20 cellular contexts compared by ENCODE assay signal in the genomic region with DNA sequence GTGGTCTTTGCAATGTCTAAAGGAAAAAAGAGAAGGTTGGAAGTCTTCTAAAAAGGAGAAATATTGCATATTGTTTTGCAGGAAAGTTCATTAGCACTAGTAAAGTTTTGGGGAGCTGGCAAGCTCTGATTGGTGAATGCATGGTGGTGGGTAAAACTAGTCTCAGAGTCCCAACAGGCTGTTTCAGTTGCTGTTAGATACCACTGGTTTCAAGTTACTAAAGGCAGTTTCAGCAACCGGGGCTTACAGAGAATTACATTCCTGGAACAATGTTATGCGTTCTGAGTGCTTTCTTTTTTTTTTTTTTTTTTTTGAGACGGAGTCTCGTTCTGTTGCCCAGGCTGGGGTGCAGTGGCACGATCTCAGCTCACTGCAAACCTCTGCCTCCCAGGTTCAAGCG.
DNase-seq lines count a peak whose midpoint lies in the region; ATAC-seq and TF ChIP-seq lines count a peak whose summit lies in the region.
"Had no signal": no experiment of that assay in that cellular context is flagged by ENCODE, and none has a peak within 500 bp of the region (broad histone marks: within the 10 kb centered on the region; RNA-seq: fewer than 3 reads in every experiment).

No MANE protein-coding gene starts in this region.

- H3K79me1 ChIP-seq in neuronal stem cell (ENCODE audit: low read depth, low read length) = no peaks in the 10 kb centered on the region

- H2AFZ ChIP-seq in osteoblast (ENCODE audit: low read length) = peak overlapping the region; percentile 63
- H2AFZ ChIP-seq in neuronal stem cell (ENCODE audit: low read length) = no peak overlapping the region

- H3K27me3 ChIP-seq in SJCRH30 = no peaks in the 10 kb centered on the region
- no peaks in the 10 kb centered on the region for H3K27me3 ChIP-seq in endodermal cell (ENCODE audit: control insufficient read depth, insufficient read depth, low read length, poor library complexity, severe bottlenecking)
- no peaks in the 10 kb centered on the region for H3K27me3 ChIP-seq in osteoblast (ENCODE audit: insufficient read depth, low read length)
- H3K27me3 ChIP-seq in neuronal stem cell (ENCODE audit: control insufficient read depth in 3 of 3, insufficient read depth in 3 of 3, low read depth in 1 of 3, low read length in 3 of 3) = peaks cover 0 to 8% (median 0%) of the 10 kb centered on the region in 3 experiments
- H3K27me3 ChIP-seq: BE2C had no signal

- no peak overlapping the region for H4K91ac ChIP-seq in neuronal stem cell (ENCODE audit: low read depth, low read length, poor library complexity)

- no peaks in the 10 kb centered on the region for H3K79me2 ChIP-seq in osteoblast (ENCODE audit: insufficient read depth, low read length)

- H2BK12ac ChIP-seq in neuronal stem cell (ENCODE audit: low read length) = no peak overlapping the region

- H3K23ac ChIP-seq in neuronal stem cell (ENCODE audit: low read depth, low read length, poor library complexity) = no peak overlapping the region

- BruUV-seq in Calu3 (replicated peaks; lab: Mats Ljungman, UMichigan) = no TSS peak

- intact Hi-C loops in Calu3 (cut with micrococcal nuclease; ENCODE audit: unreplicated experiment) = no loop called here

- H3K14ac ChIP-seq in neuronal stem cell (ENCODE audit: low read length) = no peak overlapping the region

- no peak for DNase-seq in activated naive CD4-positive, alpha-beta T cell treated with anti-CD3 and anti-CD28 coated beads, Interleukin-2, amount 10 ng/mL, durations not matched to agents 7 days and 5 days
- no peak for DNase-seq in activated naive CD4-positive, alpha-beta T cell treated with Interleukin-2 at 50 U/mL for 16 hours
- DNase-seq in SJCRH30 = peak; percentile 8 to 55
- no peak for DNase-seq in endodermal cell
- no peak for DNase-seq in osteoblast (ENCODE audit: insufficient read length, low spot score, missing footprints)
- DNase-seq in neuronal stem cell (ENCODE audit: low spot score) = no peak
- no peak for DNase-seq in Calu3
- DNase-seq: BE2C, cerebellar nuclear complex, GF-D8, Karpas-422, kidney, lower lobe of right lung, NCI-H1694, nucleus accumbens had no signal

- H2AK5ac ChIP-seq in neuronal stem cell (ENCODE audit: low read depth, low read length) = no peak overlapping the region

- H3K4me3 Mint-ChIP-seq in activated naive CD4-positive, alpha-beta T cell treated with anti-CD3 and anti-CD28 coated beads, Interleukin-2, amount 10 ng/mL, durations not matched to agents 7 days and 5 days = no peak overlapping the region
- H3K4me3 Mint-ChIP-seq in endodermal cell = no peak overlapping the region
- no peak overlapping the region for H3K4me3 Mint-ChIP-seq in Calu3 (ENCODE audit: low read depth, unreplicated experiment)
- H3K4me3 Mint-ChIP-seq: activated CD4-positive, alpha-beta T cell treated with anti-CD3 and anti-CD28 coated beads, Interleukin-2, amount 10 ng/mL, durations not matched to agents 24 days and 14 days; activated T-helper 1 cell treated with anti-CD3 and anti-CD28 coated beads, Interleukin-12 subunit alpha, Interleukin-12 subunit beta, Interleukin-2, Interleukin-4 antibody, amounts not matched to agents 30 ng/mL and 10 ng/mL and 1 ng/mL, durations not matched to agents 14 hours and 24 hours and 36 hours had no signal

- H3K4me2 ChIP-seq in osteoblast (ENCODE audit: insufficient read depth, low read length) (peak overlapping the region; percentile 34), neuronal stem cell (ENCODE audit: insufficient read depth, low read length, poor library complexity, severe bottlenecking) (no peak overlapping the region)

- H3K36me3 Mint-ChIP-seq in activated naive CD4-positive, alpha-beta T cell treated with anti-CD3 and anti-CD28 coated beads, Interleukin-2, amount 10 ng/mL, durations not matched to agents 7 days and 5 days = peaks cover 68% of the 10 kb centered on the region
- H3K36me3 Mint-ChIP-seq in endodermal cell (ENCODE audit: low read depth) (peaks cover 4% of the 10 kb centered on the region), Calu3 (ENCODE audit: insufficient read depth, unreplicated experiment) (no peaks in the 10 kb centered on the region)

- H4K8ac ChIP-seq in neuronal stem cell (ENCODE audit: low read depth, low read length) = no peak overlapping the region

- TF ChIP-seq CTCF in endodermal cell (conservative IDR thresholded peaks at IDR 0.05) (no peak), osteoblast (IDR thresholded peaks at IDR 0.05; ENCODE audit: extremely low read depth, low read depth, low read length) (no peak), Calu3 (IDR thresholded peaks at IDR 0.05; ENCODE audit: unreplicated experiment) (no peak)

- 74 to 83% methylated on average over 5 to 6 of the region's 6 CpGs for WGBS in endodermal cell (ENCODE audit: insufficient coverage in 1 of 2, insufficient read length in 1 of 2), 2 experiments
- no CpG with 5 or more reads among the region's 6 CpGs for WGBS in neuronal stem cell (ENCODE audit: extremely low coverage in 2 of 2, insufficient read length in 2 of 2, insufficient replicate concordance in 1 of 2), 2 donors

- peak overlapping the region; percentile 69 for H3K27ac Mint-ChIP-seq in activated naive CD4-positive, alpha-beta T cell treated with anti-CD3 and anti-CD28 coated beads, Interleukin-2, amount 10 ng/mL, durations not matched to agents 7 days and 5 days
- no peak overlapping the region for H3K27ac Mint-ChIP-seq in endodermal cell
- H3K27ac Mint-ChIP-seq in Calu3 (ENCODE audit: unreplicated experiment) = no peak overlapping the region
- H3K27ac Mint-ChIP-seq: activated naive CD4-positive, alpha-beta T cell treated with anti-CD3 and anti-CD28 coated beads, Interleukin-2, amount 50 U/mL, for 72 hours; activated T-helper 1 cell treated with anti-CD3 and anti-CD28 coated beads, Interleukin-12 subunit alpha, Interleukin-12 subunit beta, Interleukin-2, Interleukin-4 antibody, amounts not matched to agents 30 ng/mL and 10 ng/mL and 1 ng/mL, durations not matched to agents 14 hours and 24 hours and 36 hours had no signal

- ATAC-seq in HG03095 (IDR thresholded peaks at IDR 0.05; ENCODE audit: unreplicated experiment) = no peak
- ATAC-seq: lower lobe of right lung had no signal

- H3K27ac ChIP-seq in SJCRH30 (no peak overlapping the region), endodermal cell (ENCODE audit: low read depth, low read length) (no peak overlapping the region), osteoblast (ENCODE audit: low read depth, low read length) (no peak overlapping the region), neuronal stem cell (replicated peaks; ENCODE audit: low read length) (no peak overlapping the region)
- H3K27ac ChIP-seq: lower lobe of right lung, VCaP had no signal

- peaks cover 3% of the 10 kb centered on the region for H3K9me3 Mint-ChIP-seq in activated naive CD4-positive, alpha-beta T cell treated with anti-CD3 and anti-CD28 coated beads, Interleukin-2, amount 10 ng/mL, durations not matched to agents 7 days and 5 days
- H3K9me3 Mint-ChIP-seq in endodermal cell = peaks cover 28% of the 10 kb centered on the region
- H3K9me3 Mint-ChIP-seq in Calu3 (ENCODE audit: low read depth, unreplicated experiment) = no peaks in the 10 kb centered on the region
- H3K9me3 Mint-ChIP-seq: activated CD4-positive, alpha-beta T cell treated with anti-CD3 and anti-CD28 coated beads, Interleukin-2, amount 10 ng/mL, durations not matched to agents 24 days and 14 days; activated naive CD4-positive, alpha-beta T cell treated with anti-CD3 and anti-CD28 coated beads, Interleukin-2, amount 50 U/mL, for 72 hours; activated T-helper 1 cell treated with anti-CD3 and anti-CD28 coated beads, Interleukin-12 subunit alpha, Interleukin-12 subunit beta, Interleukin-2, Interleukin-4 antibody, amounts not matched to agents 30 ng/mL and 10 ng/mL and 1 ng/mL, durations not matched to agents 14 hours and 24 hours and 36 hours had no signal

- no peaks in the 10 kb centered on the region for H3K36me3 ChIP-seq in SJCRH30
- no peaks in the 10 kb centered on the region for H3K36me3 ChIP-seq in endodermal cell (ENCODE audit: control insufficient read depth, insufficient read depth, low read length)
- H3K36me3 ChIP-seq in osteoblast (ENCODE audit: insufficient read depth, low read length) = no peaks in the 10 kb centered on the region
- no peaks in the 10 kb centered on the region for H3K36me3 ChIP-seq in neuronal stem cell (replicated peaks in 1 of 2; ENCODE audit: control insufficient read depth in 2 of 2, insufficient read depth in 2 of 2, low read length in 2 of 2)

- H3K4me1 Mint-ChIP-seq in activated naive CD4-positive, alpha-beta T cell treated with anti-CD3 and anti-CD28 coated beads, Interleukin-2, amount 10 ng/mL, durations not matched to agents 7 days and 5 days = peaks cover 34% of the 10 kb centered on the region
- H3K4me1 Mint-ChIP-seq in endodermal cell (peaks cover 22% of the 10 kb centered on the region), Calu3 (ENCODE audit: low read depth, unreplicated experiment) (no peaks in the 10 kb centered on the region)

- H3K4me3 ChIP-seq in SJCRH30 (no peak overlapping the region), endodermal cell (ENCODE audit: low read length) (peak overlapping the region; percentile 38), osteoblast (ENCODE audit: insufficient read depth, low read length) (peak overlapping the region; percentile 23), neuronal stem cell (ENCODE audit: low read length in 2 of 2) (no peak overlapping the region)
- H3K4me3 ChIP-seq: lower lobe of right lung had no signal

- H2BK120ac ChIP-seq in neuronal stem cell (ENCODE audit: low read depth, low read length) = no peak overlapping the region

- no peaks in the 10 kb centered on the region for H4K20me1 ChIP-seq in osteoblast (ENCODE audit: insufficient read depth, low read length)

- H3K9me3 ChIP-seq in SJCRH30 (replicated peaks) (no peaks in the 10 kb centered on the region), endodermal cell (ENCODE audit: control insufficient read depth, low read length) (peaks cover 30% of the 10 kb centered on the region), osteoblast (ENCODE audit: low read depth, low read length) (no peaks in the 10 kb centered on the region), neuronal stem cell (replicated peaks in 1 of 2; ENCODE audit: control insufficient read depth in 2 of 2, insufficient read depth in 1 of 2, low read depth in 1 of 2, low read length in 2 of 2) (peaks cover 0 to 2% of the 10 kb centered on the region in 2 donors)
- H3K9me3 ChIP-seq: BE2C, lower lobe of right lung had no signal

- no peak overlapping the region for H2BK5ac ChIP-seq in neuronal stem cell (ENCODE audit: low read length)

- no peak overlapping the region for H2BK15ac ChIP-seq in neuronal stem cell (ENCODE audit: low read length)

- H3K27me3 Mint-ChIP-seq in activated naive CD4-positive, alpha-beta T cell treated with anti-CD3 and anti-CD28 coated beads, Interleukin-2, amount 10 ng/mL, durations not matched to agents 7 days and 5 days = no peaks in the 10 kb centered on the region
- no peaks in the 10 kb centered on the region for H3K27me3 Mint-ChIP-seq in endodermal cell (ENCODE audit: insufficient read depth)
- H3K27me3 Mint-ChIP-seq in Calu3 (ENCODE audit: unreplicated experiment) = no peaks in the 10 kb centered on the region
- H3K27me3 Mint-ChIP-seq: activated CD4-positive, alpha-beta T cell treated with anti-CD3 and anti-CD28 coated beads, Interleukin-2, amount 10 ng/mL, durations not matched to agents 24 days and 14 days had no signal

- no peaks in the 10 kb centered on the region for H3K4me1 ChIP-seq in SJCRH30
- peaks cover 4% of the 10 kb centered on the region for H3K4me1 ChIP-seq in endodermal cell (ENCODE audit: control insufficient read depth, insufficient read depth, low read length)
- H3K4me1 ChIP-seq in osteoblast (ENCODE audit: insufficient read depth, low read length) = no peaks in the 10 kb centered on the region
- no peaks in the 10 kb centered on the region for H3K4me1 ChIP-seq in neuronal stem cell (ENCODE audit: control insufficient read depth in 2 of 2, insufficient read depth in 1 of 2, low read depth in 1 of 2, low read length in 2 of 2)
- H3K4me1 ChIP-seq: BE2C, lower lobe of right lung had no signal

- no peak overlapping the region for H3K18ac ChIP-seq in neuronal stem cell (ENCODE audit: low read length)

- CTCF ChIA-PET in activated naive CD4-positive, alpha-beta T cell treated with anti-CD3 and anti-CD28 coated beads, Interleukin-2, amount 10 ng/mL, durations not matched to agents 7 days and 5 days (lab: Charles Lee) = interaction anchor here (1.0 to 15.5 kb wide), 3 partner anchors 9 to 50 kb away, joined by 3 to 527 read pairs (median 3); no protein-coding TSS in a partner anchor
- CTCF ChIA-PET in Calu3 (lab: Charles Lee) = interaction anchor here (0.7 kb wide), 2 partner anchors 199 to 568 kb away, joined by 4 read pairs; no protein-coding TSS in a partner anchor

- H3K9ac ChIP-seq in endodermal cell (ENCODE audit: extremely low read depth, low read length, poor library complexity, severe bottlenecking) (no peak overlapping the region), neuronal stem cell (ENCODE audit: low read depth, low read length, poor library complexity) (no peak overlapping the region)

- H3K4ac ChIP-seq in neuronal stem cell (ENCODE audit: low read length) = no peak overlapping the region

Comparison
In these comparisons a context has a peak if more than half of its experiments do, and no peak if none do; other contexts are left out.
1. DNase-seq: peak in SJCRH30 (2 of 2); none in activated naive CD4-positive, alpha-beta T cell treated with anti-CD3 and anti-CD28 coated beads, Interleukin-2, amount 10 ng/mL, durations not matched to agents 7 days and 5 days (single experiment), activated naive CD4-positive, alpha-beta T cell treated with Interleukin-2 at 50 U/mL for 16 hours (single experiment), endodermal cell (single experiment), osteoblast (single experiment), neuronal stem cell (single experiment) and Calu3 (single experiment).
2. H3K4me3 ChIP-seq: peak in endodermal cell (single experiment) and osteoblast (single experiment); none in SJCRH30 (single experiment) and neuronal stem cell (0 of 2).